1 cellular context compared by ENCODE assay signal in genomic region chr10:79234391-79235318, GRCh38.
TF ChIP-seq lines count a peak whose summit lies in the region.

No MANE protein-coding gene starts in this region.

TF ChIP-seq in HepG2, 621 proteins besides CTCF, POLR2A, EP300 and RAD21 (continued from another document):
- no peak for TF ChIP-seq ZNF318 (CRISPR knock-in tag; IDR thresholded peaks at IDR 0.05)
- TF ChIP-seq SIX1 (CRISPR knock-in tag; IDR thresholded peaks at IDR 0.05; ENCODE audit: borderline replicate concordance), result no peak
- TF ChIP-seq KMT2B (CRISPR knock-in tag; IDR thresholded peaks at IDR 0.05), result no peak
